ENCODE assay signal across 8 cellular contexts in the genomic region with DNA sequence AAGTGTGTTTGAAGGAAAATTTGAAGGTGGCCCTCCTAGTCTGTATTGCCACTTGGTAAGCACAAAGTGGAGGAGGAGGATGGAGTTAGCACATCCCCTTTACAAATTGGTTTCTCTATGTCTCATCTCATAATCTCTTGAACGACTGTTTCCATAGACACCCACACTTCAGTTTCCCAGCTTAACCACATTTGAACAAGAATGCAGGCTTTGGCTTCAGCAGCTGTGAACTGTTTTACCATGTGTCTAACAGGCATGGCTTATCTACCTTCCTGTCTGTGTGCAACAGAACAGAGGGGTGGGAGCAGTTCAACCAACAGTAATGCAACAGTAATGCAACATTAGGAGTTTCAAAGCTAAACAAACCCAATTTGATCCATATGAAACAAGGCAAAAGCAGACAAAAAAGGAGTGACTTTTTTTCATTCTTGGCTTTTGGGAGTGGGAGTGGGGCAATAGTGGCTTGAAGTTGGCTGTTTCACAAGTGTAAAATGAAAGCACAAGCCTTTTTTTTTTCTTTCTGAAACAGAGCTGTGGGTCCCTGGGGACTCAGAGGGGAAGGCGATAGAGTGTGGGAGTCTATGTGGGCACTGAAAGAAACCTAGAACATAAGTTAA.
A peak's percentile ranks its signal among the peaks of the same experiment; 100 is the strongest.
DNase-seq lines count a peak whose midpoint lies in the region; ATAC-seq and TF ChIP-seq lines count a peak whose summit lies in the region.

No MANE protein-coding gene starts in this region.

- no peak overlapping the region for H3K4me3 ChIP-seq in HL-60 (replicated peaks; ENCODE audit: insufficient read depth, low read length)

- ATAC-seq in GM21367 (IDR thresholded peaks at IDR 0.05; ENCODE audit: unreplicated experiment) (peak; percentile 84), left colon (no peak)

- H3K27ac ChIP-seq in HL-60 (replicated peaks): peak overlapping the region; percentile 70

- no peak for TF ChIP-seq CTCF in HL-60 (IDR thresholded peaks at IDR 0.05; ENCODE audit: insufficient read depth, low read length)

- DNase-seq in GDM1 (lab: John Stamatoyannopoulos, UW): peak; percentile 94
- peak; percentile 16 to 77 for DNase-seq in HL-60 (ENCODE audit: low read depth in 1 of 2, low spot score in 1 of 2)
- peak; percentile 49 to 57 for DNase-seq in activated T-cell treated with anti-CD3 and anti-CD28 coated beads, Interleukin-2, amount 50 U/mL, for 48 hours
- DNase-seq in stimulated activated CD4-positive, alpha-beta T cell treated with anti-CD3 and anti-CD28 coated beads, Interleukin-4, amount 100 ng/mL, for 4 hours: peak; percentile 8 to 58
- no peak for DNase-seq in left colon
- DNase-seq in NCI-H146 treated with DMSO at 0.1 percent for 48 hours (lab: John Stamatoyannopoulos, UW; ENCODE audit: unreplicated experiment): no peak
- DNase-seq in RPMI8226: no peak

- H3K27me3 ChIP-seq in HL-60 (ENCODE audit: insufficient read depth, poor library complexity, severe bottlenecking): no peaks in the 10 kb centered on the region

- intact Hi-C loops in left colon (cut with DNase I, micrococcal nuclease): no loop called here

Comparison
In these comparisons a context has a peak if more than half of its experiments do, and no peak if none do; other contexts are left out.
1. DNase-seq: peak in GDM1 (single experiment), HL-60 (2 of 2), activated T-cell treated with anti-CD3 and anti-CD28 coated beads, Interleukin-2, amount 50 U/mL, for 48 hours (2 of 2) and stimulated activated CD4-positive, alpha-beta T cell treated with anti-CD3 and anti-CD28 coated beads, Interleukin-4, amount 100 ng/mL, for 4 hours (2 of 2); none in left colon (0 of 2), NCI-H146 treated with DMSO at 0.1 percent for 48 hours (single experiment) and RPMI8226 (single experiment).